10 cellular contexts compared by ENCODE assay signal in the genomic region with DNA sequence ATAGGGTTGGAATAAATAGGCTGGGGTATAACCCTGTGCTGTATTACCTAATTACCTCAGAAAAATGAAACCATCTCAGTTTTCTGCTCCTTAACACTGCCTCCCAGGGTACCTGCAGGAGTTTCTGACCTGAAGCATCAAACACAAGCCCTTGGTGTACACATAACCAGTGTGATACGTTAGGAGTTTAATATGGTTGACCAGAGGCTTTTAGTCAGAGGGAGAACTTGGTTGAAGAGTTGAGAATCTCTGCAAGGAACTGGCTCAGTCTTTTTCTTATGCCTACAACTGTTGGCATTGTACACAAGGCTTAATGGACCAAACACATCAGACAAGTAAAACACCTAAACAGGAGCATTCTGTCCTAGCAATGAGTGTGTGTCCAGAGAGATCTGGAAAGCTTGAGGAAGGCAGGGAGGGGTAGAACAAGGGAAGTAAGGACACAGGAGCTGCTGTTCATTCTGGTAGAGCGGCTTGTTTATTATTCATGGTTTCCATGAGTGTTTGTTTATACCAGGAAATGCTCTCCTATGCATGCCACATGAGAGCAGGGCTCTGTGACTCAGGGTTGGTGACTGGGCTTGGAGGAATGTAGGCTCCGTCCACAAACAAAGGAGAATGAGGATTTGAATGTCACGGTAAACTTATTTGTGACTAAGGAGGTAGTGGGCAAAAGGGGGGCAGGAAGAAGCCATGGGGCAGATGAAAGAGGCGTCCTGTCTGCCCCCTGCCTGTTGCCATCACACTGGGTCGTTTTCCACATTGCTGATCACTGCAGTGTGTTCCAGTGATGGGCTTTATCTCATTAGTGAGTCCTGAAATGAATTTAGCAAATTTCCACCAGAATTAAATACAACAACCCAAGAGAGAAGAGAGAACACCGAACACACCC. TPM values are rescaled to one million over a fixed set of nuclear protein-coding genes. Genes with fewer than 3 reads are reported as not detected.
DNase-seq lines count a peak whose midpoint lies in the region; ATAC-seq and TF ChIP-seq lines count a peak whose summit lies in the region.
"Had no signal": no experiment of that assay in that cellular context is flagged by ENCODE, and none has a peak within 500 bp of the region (broad histone marks: within the 10 kb centered on the region; RNA-seq: fewer than 3 reads in every experiment).

No MANE protein-coding gene starts in this region.

- no peak for DNase-seq in stimulated activated naive CD8-positive, alpha-beta T cell treated with anti-CD3 and anti-CD28 coated beads, Interleukin-15, Interleukin-2, amounts not matched to agents 100 U/mL and 50 U/mL, for 24 hours
- no peak for DNase-seq in stimulated activated naive CD8-positive, alpha-beta T cell treated with anti-CD3 and anti-CD28 coated beads, Interleukin-15, amount 100 ng/mL, for 72 hours
- DNase-seq in MCF 10A (ENCODE audit: unreplicated experiment): peak; percentile 86
- peak; percentile 99 for DNase-seq in kidney tubule cell (ENCODE audit: low spot score)
- DNase-seq in vagina (ENCODE audit: extremely low spot score in 2 of 2): no peak
- DNase-seq in NAMALWA (ENCODE audit: low spot score): no peak
- DNase-seq in NCI-H1092 treated with DMSO at 0.1 percent for 48 hours (lab: John Stamatoyannopoulos, UW): no peak
- DNase-seq in cortex of kidney (lab: John Stamatoyannopoulos, UW): no peak
- DNase-seq: DND-41 had no signal

- no peak overlapping the region for H3K4me3 ChIP-seq in vagina

- ATAC-seq in stimulated activated naive CD8-positive, alpha-beta T cell treated with anti-CD3 and anti-CD28 coated beads, Interleukin-15, Interleukin-2, amounts not matched to agents 100 U/mL and 50 U/mL, for 24 hours: peak; percentile 33
- no peak for ATAC-seq in stimulated activated naive CD8-positive, alpha-beta T cell treated with anti-CD3 and anti-CD28 coated beads, Interleukin-15, amount 100 ng/mL, for 72 hours

- H3K36me3 ChIP-seq in vagina: no peaks in the 10 kb centered on the region

- peaks cover 11% of the 10 kb centered on the region for H3K27me3 Mint-ChIP-seq in stimulated activated naive CD8-positive, alpha-beta T cell treated with anti-CD3 and anti-CD28 coated beads, Interleukin-15, amount 100 ng/mL, for 72 hours
- H3K27me3 Mint-ChIP-seq in MCF 10A (ENCODE audit: insufficient read depth, unreplicated experiment): no peaks in the 10 kb centered on the region

- no peak for TF ChIP-seq POLR2A in vagina (IDR thresholded peaks at IDR 0.05)

- H3K9me3 ChIP-seq in vagina: no peaks in the 10 kb centered on the region

- no peak overlapping the region for H3K27ac Mint-ChIP-seq in stimulated activated naive CD8-positive, alpha-beta T cell treated with anti-CD3 and anti-CD28 coated beads, Interleukin-15, amount 100 ng/mL, for 72 hours
- peak overlapping the region; percentile 86 for H3K27ac Mint-ChIP-seq in MCF 10A (ENCODE audit: low read depth, unreplicated experiment)

- intact Hi-C loops in MCF 10A (cut with micrococcal nuclease) (loop anchor here (5.0 kb wide), 1 partner anchor 96 kb away; no protein-coding TSS in a partner anchor), vagina (cut with DNase I) (no loop called here)

- no peaks in the 10 kb centered on the region for H3K36me3 Mint-ChIP-seq in MCF 10A (ENCODE audit: insufficient read depth, unreplicated experiment)

- H3K27ac ChIP-seq in vagina: peak overlapping the region; percentile 35
- H3K27ac ChIP-seq: parathyroid adenoma had no signal

- CTCF ChIA-PET in MCF 10A (lab: Yijun Ruan, JAX): no interaction called here

- POLR2A ChIA-PET in MCF 10A (lab: Yijun Ruan, JAX): interaction anchor here (1.3 kb wide), 1 partner anchor 17 kb away, joined by 3 read pairs; no protein-coding TSS in a partner anchor

- TF ChIP-seq CTCF in MCF 10A (IDR thresholded peaks at IDR 0.05; ENCODE audit: unreplicated experiment) (no peak), vagina (IDR thresholded peaks at IDR 0.05) (no peak)

- H3K4me1 ChIP-seq in vagina: peaks cover 12% of the 10 kb centered on the region
- H3K4me1 ChIP-seq: parathyroid adenoma had no signal

- peaks cover 17% of the 10 kb centered on the region for H3K4me1 Mint-ChIP-seq in stimulated activated naive CD8-positive, alpha-beta T cell treated with anti-CD3 and anti-CD28 coated beads, Interleukin-15, amount 100 ng/mL, for 72 hours
- peaks cover 15% of the 10 kb centered on the region for H3K4me1 Mint-ChIP-seq in MCF 10A (ENCODE audit: insufficient read depth, unreplicated experiment)

- no peak overlapping the region for H3K4me3 Mint-ChIP-seq in stimulated activated naive CD8-positive, alpha-beta T cell treated with anti-CD3 and anti-CD28 coated beads, Interleukin-15, amount 100 ng/mL, for 72 hours
- peak overlapping the region; percentile 9 for H3K4me3 Mint-ChIP-seq in MCF 10A (ENCODE audit: unreplicated experiment)

- no peaks in the 10 kb centered on the region for H3K27me3 ChIP-seq in vagina

- BruUV-seq in MCF 10A (replicated peaks; lab: Mats Ljungman, UMichigan): no TSS peak

- no peaks in the 10 kb centered on the region for H3K9me3 Mint-ChIP-seq in stimulated activated naive CD8-positive, alpha-beta T cell treated with anti-CD3 and anti-CD28 coated beads, Interleukin-15, amount 100 ng/mL, for 72 hours
- H3K9me3 Mint-ChIP-seq in MCF 10A (ENCODE audit: unreplicated experiment): no peaks in the 10 kb centered on the region

RNA-seq across cellular contexts. Expression of a gene that starts 11.9 kb away (rescaled TPM):
- total RNA-seq in MCF 10A (2022) (2.2 TPM in 2 replicates), vagina (20.1 TPM)

Comparison
In these comparisons a context has a peak if more than half of its experiments do, and no peak if none do; other contexts are left out.
1. DNase-seq: peak in MCF 10A (single experiment) and kidney tubule cell (single experiment); none in stimulated activated naive CD8-positive, alpha-beta T cell treated with anti-CD3 and anti-CD28 coated beads, Interleukin-15, Interleukin-2, amounts not matched to agents 100 U/mL and 50 U/mL, for 24 hours (single experiment), stimulated activated naive CD8-positive, alpha-beta T cell treated with anti-CD3 and anti-CD28 coated beads, Interleukin-15, amount 100 ng/mL, for 72 hours (0 of 2), vagina (0 of 2), NAMALWA (single experiment), NCI-H1092 treated with DMSO at 0.1 percent for 48 hours (single experiment) and cortex of kidney (single experiment).